8 cellular contexts compared by ENCODE assay signal in the genomic region with DNA sequence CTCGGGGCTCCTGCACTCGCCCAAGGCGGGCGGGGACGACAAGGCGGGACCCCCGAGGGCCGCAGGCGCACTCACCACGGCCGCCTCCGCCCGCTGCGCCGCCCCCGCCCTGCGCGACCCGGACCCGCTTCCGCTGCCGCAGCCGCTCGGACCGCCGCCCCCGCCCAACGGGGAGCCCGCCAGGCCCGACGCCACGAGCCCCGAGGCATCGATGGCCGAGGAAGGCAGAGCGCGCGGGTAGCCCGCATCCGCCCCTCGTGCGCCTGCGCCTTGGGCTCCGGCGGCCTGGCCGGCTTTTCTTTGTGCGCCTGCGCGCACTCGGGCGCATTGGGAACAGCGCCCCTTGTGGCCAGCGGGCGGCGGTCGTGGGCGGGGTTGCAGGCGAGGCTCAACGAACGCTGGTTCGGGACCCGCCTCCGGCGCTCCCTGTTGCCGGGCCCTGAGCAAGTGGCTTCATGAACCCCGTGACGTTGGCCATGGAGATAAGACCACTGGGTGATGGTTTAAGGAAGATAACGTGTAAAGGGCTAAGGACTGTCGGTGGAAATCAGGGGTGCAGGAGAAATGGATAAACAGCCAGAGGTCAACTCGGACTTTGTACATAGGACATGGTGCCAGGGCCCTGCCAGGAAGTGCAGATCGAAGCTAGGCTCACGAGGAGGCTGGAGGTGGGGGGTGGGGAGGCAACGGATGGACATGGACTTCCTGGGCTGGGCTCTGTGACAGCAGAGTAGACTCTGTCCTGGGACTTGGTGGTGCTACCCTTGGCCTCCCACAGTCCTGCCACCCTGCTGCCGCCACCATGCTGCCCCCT. TPM values are rescaled to one million over a fixed set of nuclear protein-coding genes. Genes with fewer than 3 reads are reported as not detected.
A peak's percentile ranks its signal among the peaks of the same experiment; 100 is the strongest.
DNase-seq lines count a peak whose midpoint lies in the region; ATAC-seq, FAIRE-seq and TF ChIP-seq lines count a peak whose summit lies in the region.

A gene (plus strand): TSS at position 725 of the 814 bp plus-strand sequence. CDS start 78 bp downstream, at position 803.
A gene with protein sequence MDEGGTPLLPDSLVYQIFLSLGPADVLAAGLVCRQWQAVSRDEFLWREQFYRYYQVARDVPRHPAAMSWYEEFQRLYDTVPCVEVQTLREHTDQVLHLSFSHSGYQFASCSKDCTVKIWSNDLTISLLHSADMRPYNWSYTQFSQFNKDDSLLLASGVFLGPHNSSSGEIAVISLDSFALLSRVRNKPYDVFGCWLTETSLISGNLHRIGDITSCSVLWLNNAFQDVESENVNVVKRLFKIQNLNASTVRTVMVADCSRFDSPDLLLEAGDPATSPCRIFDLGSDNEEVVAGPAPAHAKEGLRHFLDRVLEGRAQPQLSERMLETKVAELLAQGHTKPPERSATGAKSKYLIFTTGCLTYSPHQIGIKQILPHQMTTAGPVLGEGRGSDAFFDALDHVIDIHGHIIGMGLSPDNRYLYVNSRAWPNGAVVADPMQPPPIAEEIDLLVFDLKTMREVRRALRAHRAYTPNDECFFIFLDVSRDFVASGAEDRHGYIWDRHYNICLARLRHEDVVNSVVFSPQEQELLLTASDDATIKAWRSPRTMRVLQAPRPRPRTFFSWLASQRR (minus strand): TSS at position 220 of the 814 bp plus-strand sequence. CDS start 655 bp downstream, outside the sequence.

- DNase-seq in NCI-H1694 treated with DMSO at 0.1 percent for 48 hours (lab: John Stamatoyannopoulos, UW) (peak; percentile 72), astrocyte (ENCODE audit: low read depth) (peak; percentile 73), hepatocyte (ENCODE audit: low spot score) (peak; percentile 98), aorta (peak; percentile 97 to 98)
- peak; percentile 97 for DNase-seq in T-helper 2 cell treated with Interferon-gamma antibody and Interleukin-4, amounts not matched to agents 5 μg/mL and 100 μg/mL, for 36 hours (ENCODE audit: low spot score)

- no peaks in the 10 kb centered on the region for H3K36me3 ChIP-seq in astrocyte (ENCODE audit: insufficient read depth, low read length)
- no peaks in the 10 kb centered on the region for H3K36me3 ChIP-seq in hepatocyte (replicated peaks; ENCODE audit: insufficient read depth, low read depth)
- H3K36me3 ChIP-seq in rectal smooth muscle tissue (ENCODE audit: control insufficient read depth, insufficient read depth, low read length) = peaks cover 20% of the 10 kb centered on the region
- peaks cover 0 to 10% of the 10 kb centered on the region in 2 donors for H3K36me3 ChIP-seq in aorta (ENCODE audit: control insufficient read depth in 1 of 2, insufficient read depth in 2 of 2, low read length in 1 of 2)

- H3K9me3 Mint-ChIP-seq in T-helper 2 cell treated with Interferon-gamma antibody and Interleukin-4, amounts not matched to agents 5 μg/mL and 100 μg/mL, for 36 hours = no peaks in the 10 kb centered on the region
- no peaks in the 10 kb centered on the region for H3K9me3 Mint-ChIP-seq in astrocyte (ENCODE audit: unreplicated experiment)

- intact Hi-C loops in aorta (cut with DNase I) = loop anchor here (2.0 to 10.0 kb wide), 7 partner anchors 48 to 160 kb away; a partner anchor contains a TSS

- no peaks in the 10 kb centered on the region for H3K9me2 ChIP-seq in hepatocyte (replicated peaks; ENCODE audit: insufficient read depth)

- no peak for FAIRE-seq in astrocyte (lab: Jason Lieb, UNC)

- peak within 1 kb of the TSS; percentile 87 for H3K9ac ChIP-seq in astrocyte (ENCODE audit: low read length)
- H3K9ac ChIP-seq in rectal smooth muscle tissue (ENCODE audit: low read length) = peak within 1 kb of the TSS; percentile 53

- TF ChIP-seq CTCF in astrocyte (IDR thresholded peaks at IDR 0.05; ENCODE audit: insufficient read depth, low read depth, low read length) = peak; percentile 67
- TF ChIP-seq CTCF in hepatocyte (IDR thresholded peaks at IDR 0.05; ENCODE audit: poor library complexity) = peak; percentile 100

- H3K36me3 Mint-ChIP-seq in T-helper 2 cell treated with Interferon-gamma antibody and Interleukin-4, amounts not matched to agents 5 μg/mL and 100 μg/mL, for 36 hours (ENCODE audit: low read depth) = peaks cover 12% of the 10 kb centered on the region
- H3K36me3 Mint-ChIP-seq in astrocyte (ENCODE audit: low read depth, unreplicated experiment) = no peaks in the 10 kb centered on the region

- H3K4me3 Mint-ChIP-seq in T-helper 2 cell treated with Interferon-gamma antibody and Interleukin-4, amounts not matched to agents 5 μg/mL and 100 μg/mL, for 36 hours = peak within 1 kb of the TSS; percentile 79
- peak within 1 kb of the TSS; percentile 81 for H3K4me3 Mint-ChIP-seq in astrocyte (ENCODE audit: unreplicated experiment)

- H3K4me2 ChIP-seq in astrocyte (ENCODE audit: low read length) (peak within 1 kb of the TSS; percentile 94), hepatocyte (peak within 1 kb of the TSS; percentile 98)

- peaks cover 5% of the 10 kb centered on the region for H3K4me1 Mint-ChIP-seq in T-helper 2 cell treated with Interferon-gamma antibody and Interleukin-4, amounts not matched to agents 5 μg/mL and 100 μg/mL, for 36 hours (ENCODE audit: low read depth)
- no peaks in the 10 kb centered on the region for H3K4me1 Mint-ChIP-seq in astrocyte (ENCODE audit: low read depth, unreplicated experiment)

- H4K20me1 ChIP-seq in astrocyte (ENCODE audit: insufficient read depth, low read length) (peaks cover 35% of the 10 kb centered on the region), hepatocyte (ENCODE audit: insufficient read depth, poor library complexity, severe bottlenecking) (peaks cover 4% of the 10 kb centered on the region)

- no peaks in the 10 kb centered on the region for H3K27me3 Mint-ChIP-seq in T-helper 2 cell treated with Interferon-gamma antibody and Interleukin-4, amounts not matched to agents 5 μg/mL and 100 μg/mL, for 36 hours (ENCODE audit: low read depth)
- H3K27me3 Mint-ChIP-seq in astrocyte (ENCODE audit: low read depth, unreplicated experiment) = no peaks in the 10 kb centered on the region

- ATAC-seq in GM18499 (IDR thresholded peaks at IDR 0.05; ENCODE audit: insufficient read depth, unreplicated experiment) (peak; percentile 67), HG02938 (IDR thresholded peaks at IDR 0.05; ENCODE audit: unreplicated experiment) (peak; percentile 57), aorta (ENCODE audit: low FRiP score) (peak; percentile 89)

- peak within 1 kb of the TSS; percentile 84 for H3K27ac Mint-ChIP-seq in T-helper 2 cell treated with Interferon-gamma antibody and Interleukin-4, amounts not matched to agents 5 μg/mL and 100 μg/mL, for 36 hours
- H3K27ac Mint-ChIP-seq in astrocyte (ENCODE audit: unreplicated experiment) = no peak within 1 kb of the TSS

- H3K4me1 ChIP-seq in astrocyte (ENCODE audit: insufficient read depth, low read length) (peaks cover 9% of the 10 kb centered on the region), hepatocyte (ENCODE audit: insufficient read depth) (peaks cover 20% of the 10 kb centered on the region), rectal smooth muscle tissue (ENCODE audit: control insufficient read depth, insufficient read depth, low read length) (peaks cover 3% of the 10 kb centered on the region), aorta (ENCODE audit: control insufficient read depth in 1 of 2, insufficient read depth in 2 of 2, low read length in 2 of 2) (no peaks in the 10 kb centered on the region)

- peak within 1 kb of the TSS; percentile 80 for H3K4me3 ChIP-seq in astrocyte (ENCODE audit: insufficient read depth, low read depth, low read length)
- H3K4me3 ChIP-seq in hepatocyte = peak within 1 kb of the TSS; percentile 80
- H3K4me3 ChIP-seq in rectal smooth muscle tissue (ENCODE audit: low read length) = peak within 1 kb of the TSS; percentile 90
- H3K4me3 ChIP-seq in aorta (ENCODE audit: low read length in 2 of 2) = peak within 1 kb of the TSS; percentile 72 to 76

- H3K27ac ChIP-seq in astrocyte (ENCODE audit: low read depth, low read length) = peak within 1 kb of the TSS; percentile 68
- peak within 1 kb of the TSS; percentile 95 for H3K27ac ChIP-seq in hepatocyte
- peak within 1 kb of the TSS; percentile 79 for H3K27ac ChIP-seq in rectal smooth muscle tissue (ENCODE audit: low read depth, low read length)
- H3K27ac ChIP-seq in aorta (ENCODE audit: low read depth in 1 of 2, low read length in 2 of 2) = peak within 1 kb of the TSS in 1 of 2 donors; percentile 14

- H3K27me3 ChIP-seq in astrocyte (ENCODE audit: insufficient read depth, low read length) (no peaks in the 10 kb centered on the region), hepatocyte (no peaks in the 10 kb centered on the region), rectal smooth muscle tissue (ENCODE audit: control insufficient read depth, insufficient read depth, low read length) (no peaks in the 10 kb centered on the region), aorta (ENCODE audit: control insufficient read depth in 1 of 2, insufficient read depth in 2 of 2, low read length in 1 of 2) (no peaks in the 10 kb centered on the region)

- H3K79me2 ChIP-seq in astrocyte (ENCODE audit: insufficient read depth, low read length) (peaks cover 46% of the 10 kb centered on the region), hepatocyte (peaks cover 24% of the 10 kb centered on the region)

- H2AFZ ChIP-seq in astrocyte (ENCODE audit: low read depth, low read length) (peak within 1 kb of the TSS; percentile 60), hepatocyte (peak within 1 kb of the TSS; percentile 41)

- H3K9me3 ChIP-seq in astrocyte (ENCODE audit: insufficient read depth, low read depth, low read length) (no peaks in the 10 kb centered on the region), hepatocyte (ENCODE audit: low read depth) (no peaks in the 10 kb centered on the region), aorta (ENCODE audit: control insufficient read depth, low read length) (no peaks in the 10 kb centered on the region)

- 13% methylated on average over 39 of the region's 74 CpGs for WGBS in hepatocyte (ENCODE audit: low lambda C conversion rate, missing lambda C conversion rate)
- WGBS in aorta, 2 donors = 5 to 7% methylated on average over 58 to 74 of the region's 74 CpGs

RNA-seq across cellular contexts. Expression of the first gene that starts in this region (rescaled TPM):
- total RNA-seq in astrocyte (0.77 and 1.6 TPM in 2 replicates), hepatocyte (5.7 and 15.7 TPM in 2 replicates), aorta (1 to 10 TPM in 1 of 2 donors, under 1 TPM in 1; 0.90 to 1.1 TPM)
- polyA plus RNA-seq in hepatocyte (15.4 and 15.7 TPM in 2 replicates), aorta (1 to 10 TPM; 1.8 to 3.1 TPM)

RNA-seq across cellular contexts. Expression of the second gene that starts in this region (rescaled TPM):
- 67.7 and 70.4 TPM in 2 replicates for total RNA-seq in astrocyte
- 141 and 179 TPM in 2 replicates for total RNA-seq in hepatocyte
- polyA plus RNA-seq in hepatocyte = 160 and 172 TPM in 2 replicates
- total RNA-seq in aorta = 100 to 1,000 TPM in 1 of 2 donors, 10 to 100 TPM in 1; 92.5 to 107 TPM
- polyA plus RNA-seq in aorta = 100 to 1,000 TPM; 111 to 191 TPM
